Comparison of ENCODE assay signal across 6 cellular contexts in genomic region chr11:59849551-59849950, GRCh38. TPM values are rescaled to one million over a fixed set of nuclear protein-coding genes. Genes with fewer than 3 reads are reported as not detected.
"Had no signal": no experiment of that assay in that cellular context is flagged by ENCODE, and none has a peak within 500 bp of the region (broad histone marks: within the 10 kb centered on the region; RNA-seq: fewer than 3 reads in every experiment).

No MANE protein-coding gene starts in this region.

RNA-seq across cellular contexts. Expression of gene CBLIF, which starts 4.3 kb away (rescaled TPM):
- total RNA-seq: M059J, PC-3, Peyer's patch, Right ventricle myocardium superior, SJSA1 had no signal
- polyA plus RNA-seq: SK-N-SH had no signal

RNA-seq across cellular contexts. Expression of gene TCN1, which starts 16.7 kb away (rescaled TPM):
- total RNA-seq: Peyer's patch, Right ventricle myocardium superior, SJSA1 had no signal

RNA-seq across cellular contexts. Expression of gene OOSP3, which starts 29.0 kb away (rescaled TPM):
- total RNA-seq: M059J, PC-3, Peyer's patch, Right ventricle myocardium superior, SJSA1 had no signal
- polyA plus RNA-seq: SK-N-SH had no signal
